Comparison of ENCODE assay signal across 8 cellular contexts in the genomic region with DNA sequence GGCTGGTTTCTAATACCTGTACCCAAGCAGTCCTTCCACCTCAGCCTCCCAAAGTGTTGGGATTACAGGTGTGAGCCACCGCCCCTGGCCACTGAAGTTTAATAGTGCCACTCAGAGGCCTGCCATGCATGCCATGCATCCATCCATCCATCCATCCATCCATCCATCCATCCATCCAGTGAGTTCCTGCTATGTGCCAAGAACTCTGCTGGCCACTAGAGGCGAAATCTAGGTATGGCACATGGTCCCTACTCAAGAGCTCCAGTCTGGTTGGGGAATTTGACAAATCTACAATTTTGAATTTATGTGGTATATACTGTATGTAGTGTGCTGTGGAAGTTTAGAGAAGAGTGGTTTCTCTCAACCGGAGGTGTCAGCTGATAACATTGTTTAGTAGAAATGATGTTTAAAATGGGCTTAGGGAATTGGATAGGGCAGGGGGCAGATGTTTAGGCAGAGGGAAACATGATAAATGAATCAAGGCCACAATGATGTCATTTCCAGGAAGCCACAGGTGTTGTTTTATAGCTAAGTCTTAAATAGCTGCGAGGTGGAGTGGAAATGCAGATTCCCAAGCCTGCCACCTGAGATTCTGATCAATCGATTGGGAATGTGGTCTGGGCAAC.
A peak's percentile ranks its signal among the peaks of the same experiment; 100 is the strongest.
DNase-seq lines count a peak whose midpoint lies in the region; ATAC-seq and TF ChIP-seq lines count a peak whose summit lies in the region.

No MANE protein-coding gene starts in this region.

- H3K9me3 ChIP-seq in Panc1 (ENCODE audit: control insufficient read depth, insufficient read depth, low read depth, low read length) (no peaks in the 10 kb centered on the region), uterus (no peaks in the 10 kb centered on the region)

- no TSS peak for BruUV-seq in Panc1 (replicated peaks; lab: Mats Ljungman, UMichigan)

- POLR2A ChIA-PET in Panc1 (lab: Charles Lee): no interaction called here

- CTCF ChIA-PET in Panc1 (lab: Charles Lee): interaction anchor here (0.5 to 1.0 kb wide), 6 partner anchors 93 to 645 kb away, joined by 3 to 8 read pairs (median 4); no protein-coding TSS in a partner anchor

- H3K4me3 ChIP-seq in Panc1 (ENCODE audit: low read depth in 2 of 2, low read length in 2 of 2) (no peak overlapping the region), fibroblast of villous mesenchyme (ENCODE audit: low read depth, low read length) (no peak overlapping the region), uterus (no peak overlapping the region)

- peak; percentile 80 for TF ChIP-seq CTCF in Panc1 (IDR thresholded peaks at IDR 0.05)
- peak; percentile 76 for TF ChIP-seq CTCF in fibroblast of villous mesenchyme (IDR thresholded peaks at IDR 0.05; ENCODE audit: insufficient read depth, low read depth, low read length)
- peak in 1 of 4 experiments; percentile 24 for TF ChIP-seq CTCF in uterus (IDR thresholded peaks at IDR 0.05)

- H3K36me3 ChIP-seq in Panc1 (ENCODE audit: control insufficient read depth, insufficient read depth, low read length): no peaks in the 10 kb centered on the region
- no peaks in the 10 kb centered on the region for H3K36me3 ChIP-seq in uterus

- no peaks in the 10 kb centered on the region for H3K4me1 ChIP-seq in Panc1 (ENCODE audit: control insufficient read depth, insufficient read depth, low read length)
- no peaks in the 10 kb centered on the region for H3K4me1 ChIP-seq in uterus

- H3K27me3 ChIP-seq in Panc1 (ENCODE audit: control insufficient read depth, insufficient read depth, low read length) (no peaks in the 10 kb centered on the region), uterus (no peaks in the 10 kb centered on the region)

- H3K27ac ChIP-seq in Panc1 (ENCODE audit: low read length) (no peak overlapping the region), uterus (no peak overlapping the region)

- TF ChIP-seq POLR2A in uterus (IDR thresholded peaks at IDR 0.05): no peak

- in situ Hi-C loops in Panc1 (cut with HindIII; ENCODE audit: low pct_unique_long_range_greater_than_20kb, low sequenced_read_pairs): no loop called here

- intact Hi-C loops in Panc1 (cut with micrococcal nuclease; ENCODE audit: unreplicated experiment): no loop called here
- intact Hi-C loops in uterus (cut with DNase I; ENCODE audit: low total_unique reads): no loop called here

- peak; percentile 27 for DNase-seq in stimulated activated CD4-positive, alpha-beta T cell treated with anti-CD3 and anti-CD28 coated beads, Interleukin-15, amount 100 ng/mL, for 24 hours
- no peak for DNase-seq in stimulated activated CD4-positive, alpha-beta T cell treated with anti-CD3 and anti-CD28 coated beads, Interleukin-1b, Interleukin-23, amount 100 ng/mL, for 48 hours
- peak; percentile 20 for DNase-seq in Panc1 (ENCODE audit: low read depth, low spot score)
- DNase-seq in fibroblast of villous mesenchyme (ENCODE audit: low read depth): peak; percentile 47
- DNase-seq in NCI-H187 (lab: John Stamatoyannopoulos, UW): no peak
- DNase-seq in uterus: no peak

- ATAC-seq in Panc1 (peak; percentile 75), GM19463 (IDR thresholded peaks at IDR 0.05; ENCODE audit: unreplicated experiment) (no peak), GM21423 (IDR thresholded peaks at IDR 0.05; ENCODE audit: unreplicated experiment) (no peak)

Comparison
In these comparisons a context has a peak if more than half of its experiments do, and no peak if none do; other contexts are left out.
1. DNase-seq: peak in stimulated activated CD4-positive, alpha-beta T cell treated with anti-CD3 and anti-CD28 coated beads, Interleukin-15, amount 100 ng/mL, for 24 hours (single experiment), Panc1 (single experiment) and fibroblast of villous mesenchyme (single experiment); none in stimulated activated CD4-positive, alpha-beta T cell treated with anti-CD3 and anti-CD28 coated beads, Interleukin-1b, Interleukin-23, amount 100 ng/mL, for 48 hours (single experiment), NCI-H187 (0 of 2) and uterus (0 of 2).